In genomic region chr4:27398911-27399310, GRCh38 we compare ENCODE assay signal across 19 cellular contexts.
DNase-seq lines count a peak whose midpoint lies in the region; ATAC-seq, FAIRE-seq and TF ChIP-seq lines count a peak whose summit lies in the region.
"Had no signal": no experiment of that assay in that cellular context is flagged by ENCODE, and none has a peak within 500 bp of the region (broad histone marks: within the 10 kb centered on the region; RNA-seq: fewer than 3 reads in every experiment).

No MANE protein-coding gene starts in this region.

- DNase-seq in ELR (ENCODE audit: low read depth) (peak; percentile 48), PC-3 (peak; percentile 4), fibroblast of mammary gland (ENCODE audit: low read depth) (peak; percentile 30), non-pigmented ciliary epithelial cell (ENCODE audit: low read depth) (peak; percentile 6), GM13977 (ENCODE audit: low spot score) (no peak), RCC 7860 (ENCODE audit: low spot score) (no peak), iPS-NIHi11 (ENCODE audit: low spot score) (no peak)
- DNase-seq: BE2C, DND-41, GDM1, NCI-H1694, NCI-H2081 treated with DMSO at 0.1 percent for 48 hours, NCI-H2171 treated with DMSO at 0.1 percent for 48 hours, NCI-H524 treated with DMSO at 0.1 percent for 48 hours, NCI-H82, SIG-M5, T-cell had no signal

- no peak overlapping the region for H3K4me2 ChIP-seq in PC-3 (ENCODE audit: low read length)

- no peaks in the 10 kb centered on the region for H3K27me3 ChIP-seq in PC-3 (ENCODE audit: low read length)
- H3K27me3 ChIP-seq: BE2C had no signal

- H3K4me3 ChIP-seq in PC-3 (ENCODE audit: low read length): no peak overlapping the region
- no peak overlapping the region for H3K4me3 ChIP-seq in fibroblast of mammary gland (ENCODE audit: control insufficient read depth, low read depth, low read length)
- H3K4me3 ChIP-seq: HAP-1 had no signal

- no peak for FAIRE-seq in RCC 7860 (lab: Jason Lieb, UNC)
- FAIRE-seq: D721Med had no signal

- no TSS peak for BruUV-seq in PC-3 (replicated peaks; lab: Mats Ljungman, UMichigan)

- no peak for ATAC-seq in PC-3
- ATAC-seq: T-cell had no signal

- H3F3A ChIP-seq in PC-3 (ENCODE audit: low read length, unreplicated experiment): no peaks in the 10 kb centered on the region

- H3K9ac ChIP-seq in PC-3 (ENCODE audit: low read length): no peak overlapping the region

- no peaks in the 10 kb centered on the region for H3K9me2 ChIP-seq in PC-3 (replicated peaks; ENCODE audit: low read length)

- POLR2A ChIA-PET in PC-3 (lab: Charles Lee; ENCODE audit: unreplicated experiment): no interaction called here

- intact Hi-C loops in PC-3 (cut with micrococcal nuclease): no loop called here

- H3K36me3 ChIP-seq in PC-3 (ENCODE audit: low read depth, low read length): no peaks in the 10 kb centered on the region
- H3K36me3 ChIP-seq: BE2C, HAP-1 had no signal

- no peaks in the 10 kb centered on the region for H4K20me1 ChIP-seq in PC-3 (ENCODE audit: low read length)

- peaks cover 5% of the 10 kb centered on the region; the same call in 1 of the 2 replicates for H3K4me1 ChIP-seq in PC-3 (ENCODE audit: insufficient read depth, low read length)
- H3K4me1 ChIP-seq: BE2C, HAP-1 had no signal

- no peak overlapping the region for H3K27ac ChIP-seq in PC-3 (ENCODE audit: low read length)

- H2AFZ ChIP-seq in PC-3 (ENCODE audit: low read length): no peak overlapping the region

- H3K9me3 ChIP-seq in PC-3 (ENCODE audit: low read length): no peaks in the 10 kb centered on the region
- H3K9me3 ChIP-seq: BE2C, HAP-1 had no signal

- in situ Hi-C loops in GM13977 (cut with MboI; ENCODE audit: low pct_unique_long_range_greater_than_20kb, low sequenced_read_pairs, unreplicated experiment): no loop called here

- CTCF ChIA-PET in PC-3 (lab: Charles Lee): no interaction called here

- TF ChIP-seq CTCF in PC-3 (conservative IDR thresholded peaks at IDR 0.05; ENCODE audit: low read depth, low read length) (no peak), fibroblast of mammary gland (conservative IDR thresholded peaks at IDR 0.05; ENCODE audit: control insufficient read depth, insufficient read depth, low read depth, low read length) (no peak), GM13977 (IDR thresholded peaks at IDR 0.05; ENCODE audit: extremely low read depth, insufficient read depth, missing control alignments) (no peak)

- no peaks in the 10 kb centered on the region for H3K79me2 ChIP-seq in PC-3 (ENCODE audit: low read length)

Comparison
In these comparisons a context has a peak if more than half of its experiments do, and no peak if none do; other contexts are left out.
1. DNase-seq: peak in ELR (single experiment), PC-3 (single experiment), fibroblast of mammary gland (single experiment) and non-pigmented ciliary epithelial cell (single experiment); none in GM13977 (single experiment), RCC 7860 (single experiment) and iPS-NIHi11 (single experiment).